In genomic region chr10:7511612-7512011, GRCh38 we compare ENCODE assay signal across 19 cellular contexts.
A peak's percentile ranks its signal among the peaks of the same experiment; 100 is the strongest.
DNase-seq lines count a peak whose midpoint lies in the region; ATAC-seq and TF ChIP-seq lines count a peak whose summit lies in the region.
"Had no signal": no experiment of that assay in that cellular context is flagged by ENCODE, and none has a peak within 500 bp of the region (broad histone marks: within the 10 kb centered on the region; RNA-seq: fewer than 3 reads in every experiment).

No MANE protein-coding gene starts in this region.

- no peaks in the 10 kb centered on the region for H3K9me3 Mint-ChIP-seq in osteocyte (ENCODE audit: unreplicated experiment)

- H3K36me3 Mint-ChIP-seq in osteocyte (ENCODE audit: unreplicated experiment): no peaks in the 10 kb centered on the region

- H3K4me1 Mint-ChIP-seq in osteocyte (ENCODE audit: unreplicated experiment): no peaks in the 10 kb centered on the region

- peaks cover 20% of the 10 kb centered on the region for H3F3A ChIP-seq in DOHH2 (ENCODE audit: control insufficient read depth, insufficient read depth)

- H3K9me3 ChIP-seq in DOHH2 (ENCODE audit: control insufficient read depth, insufficient read depth, low read length): peaks cover 15% of the 10 kb centered on the region

- H3K27ac ChIP-seq in DOHH2 (ENCODE audit: low read depth, low read length): peak overlapping the region; percentile 65

- ATAC-seq in left ventricle myocardium superior (peak; percentile 26), Right ventricle myocardium superior (ENCODE audit: poor library complexity) (no peak)
- ATAC-seq: Panc1 had no signal

- H3K4me2 ChIP-seq in DOHH2 (ENCODE audit: low read length): no peak overlapping the region

- H3K79me2 ChIP-seq in DOHH2 (ENCODE audit: control insufficient read depth, low read length): no peaks in the 10 kb centered on the region

- peaks cover 17% of the 10 kb centered on the region for H3K27me3 Mint-ChIP-seq in osteocyte (ENCODE audit: unreplicated experiment)

- peaks cover 6% of the 10 kb centered on the region; the same call in 1 of the 2 replicates for H3K36me3 ChIP-seq in DOHH2 (ENCODE audit: control insufficient read depth, low read length)

- H4K20me1 ChIP-seq in DOHH2 (ENCODE audit: control insufficient read depth, insufficient read depth, low read depth, low read length): no peaks in the 10 kb centered on the region

- H3K27ac Mint-ChIP-seq in osteocyte (ENCODE audit: unreplicated experiment): no peak overlapping the region

- intact Hi-C loops in left ventricle myocardium superior (cut with micrococcal nuclease) (no loop called here), Right ventricle myocardium superior (cut with DNase I) (no loop called here)

- H3K27me3 ChIP-seq in DOHH2 (ENCODE audit: control insufficient read depth, low read length): no peaks in the 10 kb centered on the region

- H3K4me1 ChIP-seq in DOHH2 (ENCODE audit: control insufficient read depth, low read length): peaks cover 74% of the 10 kb centered on the region

- DNase-seq in left ventricle myocardium superior: no peak
- DNase-seq in Right ventricle myocardium superior: no peak
- DNase-seq in dermis blood vessel endothelial cell: peak; percentile 14
- DNase-seq in osteocyte (ENCODE audit: extremely low spot score, unreplicated experiment): peak; percentile 21
- DNase-seq in NK-92 (lab: John Stamatoyannopoulos, UW; ENCODE audit: unreplicated experiment): no peak
- no peak for DNase-seq in NCI-H2171 treated with DMSO at 0.1 percent for 48 hours (lab: John Stamatoyannopoulos, UW)
- DNase-seq in dedifferentiated amniotic fluid mesenchymal stem cell (ENCODE audit: extremely low spot score): no peak
- DNase-seq: GDM1; KBM-7; NCI-H1092 treated with DMSO at 0.1 percent for 48 hours; NCI-H1436 treated with DMSO at 0.1 percent for 48 hours; NCI-H1930; NCI-H2227 treated with DMSO at 0.1 percent for 48 hours; NCI-H510A treated with DMSO at 0.1 percent for 48 hours; NCI-H748 treated with DMSO at 0.1 percent for 48 hours; NK-92 treated with Interleukin-12 subunit alpha and Interleukin-12 subunit beta, amount 100 ng/mL, for 24 hours had no signal

- H3K4me3 Mint-ChIP-seq in osteocyte (ENCODE audit: unreplicated experiment): no peak overlapping the region
- H3K4me3 Mint-ChIP-seq: CD14-positive monocyte had no signal

- no peaks in the 10 kb centered on the region for H3K9me2 ChIP-seq in DOHH2 (replicated peaks; ENCODE audit: control insufficient read depth, low read length)

- H3K4me3 ChIP-seq in DOHH2 (ENCODE audit: low read length): no peak overlapping the region

- TF ChIP-seq CTCF in DOHH2 (IDR thresholded peaks at IDR 0.05; ENCODE audit: low read depth, low read length, poor library complexity, severe bottlenecking) (no peak), osteocyte (IDR thresholded peaks at IDR 0.05) (no peak)

Comparison
In these comparisons a context has a peak if more than half of its experiments do, and no peak if none do; other contexts are left out.
1. DNase-seq: peak in dermis blood vessel endothelial cell (single experiment) and osteocyte (single experiment); none in left ventricle myocardium superior (single experiment), Right ventricle myocardium superior (single experiment), NK-92 (single experiment), NCI-H2171 treated with DMSO at 0.1 percent for 48 hours (single experiment) and dedifferentiated amniotic fluid mesenchymal stem cell (single experiment).